8 cellular contexts compared by ENCODE assay signal in the genomic region with DNA sequence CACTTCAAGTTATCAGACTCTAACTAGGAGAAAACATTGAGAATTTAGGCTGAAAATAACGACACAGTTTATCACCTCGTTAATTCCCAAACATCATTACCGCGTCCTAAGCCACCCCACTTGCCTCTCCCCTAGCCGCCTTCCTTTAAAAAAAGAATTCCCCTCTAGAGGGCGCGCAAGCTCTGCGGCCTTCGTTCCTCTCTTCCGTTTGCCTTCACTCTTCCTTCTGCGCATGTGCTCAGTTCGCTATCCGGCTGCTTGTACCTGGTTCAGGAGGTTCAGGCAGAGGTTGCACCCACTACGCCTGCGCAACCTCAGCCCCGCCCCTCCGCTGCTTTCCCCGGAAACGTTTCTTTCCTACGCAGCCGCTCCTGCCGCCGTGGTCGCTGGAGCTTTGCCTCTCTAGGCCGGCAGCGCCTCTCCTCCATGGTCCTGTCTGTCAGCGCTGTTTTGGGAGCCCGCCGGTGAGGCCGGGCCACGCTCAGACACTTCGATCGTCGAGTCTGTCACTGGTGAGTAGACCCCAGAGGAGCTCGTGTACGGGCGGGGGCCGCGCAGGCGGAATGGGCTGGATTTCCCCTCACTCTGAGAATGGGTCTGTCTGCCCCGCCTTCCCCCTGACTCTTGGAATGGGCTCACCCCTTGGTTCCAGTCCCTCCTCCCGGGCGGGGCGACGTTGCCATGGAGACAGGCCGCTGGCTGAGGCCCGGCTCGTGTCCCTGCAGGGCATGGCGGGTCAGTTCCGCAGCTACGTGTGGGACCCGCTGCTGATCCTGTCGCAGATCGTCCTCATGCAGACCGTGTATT.
DNase-seq lines count a peak whose midpoint lies in the region; ATAC-seq lines count a peak whose summit lies in the region.

A gene (plus strand): TSS at position 353 of the 807 bp plus-strand sequence. CDS start 376 bp downstream, at position 729.

- H3K36me3 Mint-ChIP-seq in central memory CD8-positive, alpha-beta T cell (ENCODE audit: insufficient read depth), result peaks cover 29% of the 10 kb centered on the region

- no peaks in the 10 kb centered on the region for H3K9me3 Mint-ChIP-seq in central memory CD8-positive, alpha-beta T cell

- H3K4me1 Mint-ChIP-seq in central memory CD8-positive, alpha-beta T cell, result peaks cover 41% of the 10 kb centered on the region

- peak within 1 kb of the TSS; percentile 96 for H3K27ac Mint-ChIP-seq in central memory CD8-positive, alpha-beta T cell (ENCODE audit: low read depth)

- H3K27me3 Mint-ChIP-seq in central memory CD8-positive, alpha-beta T cell, result no peaks in the 10 kb centered on the region

- DNase-seq in AML-193 (lab: John Stamatoyannopoulos, UW), result peak; percentile 97
- peak; percentile 98 for DNase-seq in NCI-H446 (lab: John Stamatoyannopoulos, UW)
- peak; percentile 98 for DNase-seq in activated CD4-positive, CD25-positive, alpha-beta regulatory T cell treated with anti-CD3 and anti-CD28 coated beads, Interleukin-2, amount 50 U/mL, for 16 hours (ENCODE audit: low read depth, low spot score)
- DNase-seq in central memory CD8-positive, alpha-beta T cell (ENCODE audit: low spot score in 2 of 2), result peak; percentile 98
- peak; percentile 97 for DNase-seq in iris pigment epithelial cell (ENCODE audit: low read depth)
- peak; percentile 98 for DNase-seq in stimulated activated CD4-positive, alpha-beta T cell treated with anti-CD3 and anti-CD28 coated beads, Interleukin-12 subunit alpha, Interleukin-12 subunit beta, amount 100 ng/mL, for 24 hours (ENCODE audit: low read depth in 2 of 2)

- H3K4me3 Mint-ChIP-seq in central memory CD8-positive, alpha-beta T cell, result peak within 1 kb of the TSS; percentile 92

- ATAC-seq in GM19035 (IDR thresholded peaks at IDR 0.05; ENCODE audit: unreplicated experiment) (peak; percentile 85), HG03354 (IDR thresholded peaks at IDR 0.05; ENCODE audit: poor library complexity, severe bottlenecking, unreplicated experiment) (peak; percentile 88)
- peak; percentile 86 for ATAC-seq in central memory CD8-positive, alpha-beta T cell (replicated peaks; ENCODE audit: extremely low read depth, poor library complexity, severe bottlenecking)

Comparison
In these comparisons a context has a peak if more than half of its experiments do, and no peak if none do; other contexts are left out.
1. Peak in every context shown above with its lines: DNase-seq and ATAC-seq.